Comparison of ENCODE assay signal across 10 cellular contexts in the genomic region with DNA sequence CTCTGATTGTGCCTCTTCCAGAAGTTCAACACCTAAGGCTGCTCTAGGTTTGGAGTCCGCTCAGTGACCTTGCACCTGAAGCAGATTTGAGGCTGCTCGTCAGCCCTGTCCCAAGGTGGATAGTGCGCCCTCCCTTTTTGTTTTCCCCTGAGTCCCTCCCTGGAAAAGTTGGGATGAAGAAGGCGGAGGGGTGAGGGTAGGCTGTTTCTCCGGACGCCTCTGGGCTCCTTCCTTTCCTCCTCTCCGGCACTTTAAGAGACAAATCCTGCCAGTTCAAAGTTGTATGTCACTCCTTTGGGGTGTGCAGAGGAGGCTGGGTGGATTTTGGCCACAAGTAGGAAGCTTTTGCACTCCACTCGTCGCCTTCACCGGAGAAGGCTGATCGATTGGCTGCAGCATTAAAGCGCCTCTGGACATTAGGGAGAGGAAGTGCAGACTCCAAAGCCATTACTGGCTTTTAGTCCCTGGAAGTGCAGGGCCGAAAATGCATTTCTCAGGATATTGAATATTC.
DNase-seq lines count a peak whose midpoint lies in the region; ATAC-seq, FAIRE-seq and TF ChIP-seq lines count a peak whose summit lies in the region.
"Had no signal": no experiment of that assay in that cellular context is flagged by ENCODE, and none has a peak within 500 bp of the region (broad histone marks: within the 10 kb centered on the region; RNA-seq: fewer than 3 reads in every experiment).

No MANE protein-coding gene starts in this region.

- ATAC-seq in pancreas = peak; percentile 12 to 40 (median 26)

- peak overlapping the region; percentile 85 to 99 (median 97) for H3K4me2 ChIP-seq in BLaER1 treated with 17β-estradiol and CSF1 and Interleukin-3, amounts not matched to agents 10 nM and 100 nM
- H3K4me2 ChIP-seq in OCI-LY7 (ENCODE audit: low read length) = no peak overlapping the region

- peaks cover 33 to 49% (median 42%) of the 10 kb centered on the region in 11 experiments for H3K27me3 ChIP-seq in BLaER1 treated with 17β-estradiol and CSF1 and Interleukin-3, amounts not matched to agents 10 nM and 100 nM
- no peaks in the 10 kb centered on the region for H3K27me3 ChIP-seq in ascending aorta
- no peaks in the 10 kb centered on the region for H3K27me3 ChIP-seq in pancreas

- no TSS peak for BruUV-seq in OCI-LY7 (replicated peaks; lab: Mats Ljungman, UMichigan)

- no peak overlapping the region for H2AFZ ChIP-seq in OCI-LY7 (ENCODE audit: low read length)

- 6 to 9% methylated on average over 13 of the region's 13 CpGs for WGBS in pancreas, 2 donors

- H3K9ac ChIP-seq in BLaER1 treated with 17β-estradiol and CSF1 and Interleukin-3, amounts not matched to agents 10 nM and 100 nM = peak overlapping the region in 1 of 11 experiments; percentile 60; a peak in 1 of 22 replicates

- CTCF ChIA-PET in OCI-LY7 (lab: Charles Lee; ENCODE audit: unreplicated experiment) = no interaction called here

- H3K4me3 ChIP-seq in BLaER1 treated with 17β-estradiol and CSF1 and Interleukin-3, amounts not matched to agents 10 nM and 100 nM = peak overlapping the region; percentile 68 to 85 (median 76); a peak in 18 of 20 replicates
- H3K4me3 ChIP-seq in ascending aorta (peak overlapping the region; percentile 88 to 95), pancreas (peak overlapping the region; percentile 53 to 76 (median 67)), OCI-LY7 (ENCODE audit: low read depth, low read length, poor library complexity, severe bottlenecking) (no peak overlapping the region)
- H3K4me3 ChIP-seq: SK-N-MC had no signal

- TF ChIP-seq CTCF in ascending aorta (IDR thresholded peaks at IDR 0.05) (no peak), pancreas (IDR thresholded peaks at IDR 0.05) (no peak), OCI-LY7 (conservative IDR thresholded peaks at IDR 0.05; ENCODE audit: low read length) (no peak)

- no peaks in the 10 kb centered on the region for H3K9me3 ChIP-seq in BLaER1 treated with 17β-estradiol and CSF1 and Interleukin-3, amounts not matched to agents 10 nM and 100 nM (replicated peaks in 1 of 11)
- H3K9me3 ChIP-seq in ascending aorta (no peaks in the 10 kb centered on the region), pancreas (no peaks in the 10 kb centered on the region), OCI-LY7 (ENCODE audit: low read length) (no peaks in the 10 kb centered on the region)

- intact Hi-C loops in ascending aorta (cut with DNase I) (loop anchor here (5.0 to 10.0 kb wide), 6 partner anchors 435 to 1225 kb away; no protein-coding TSS in a partner anchor), pancreas (cut with DNase I) (no loop called here), OCI-LY7 (cut with micrococcal nuclease; ENCODE audit: unreplicated experiment) (no loop called here)

- peaks cover 0 to 12% (median 0%) of the 10 kb centered on the region in 11 experiments; a peak in 4 of 22 replicates for H4K20me1 ChIP-seq in BLaER1 treated with 17β-estradiol and CSF1 and Interleukin-3, amounts not matched to agents 10 nM and 100 nM
- no peaks in the 10 kb centered on the region for H4K20me1 ChIP-seq in OCI-LY7 (ENCODE audit: insufficient read depth, low read length)

- H3K27ac ChIP-seq in BLaER1 treated with 17β-estradiol and CSF1 and Interleukin-3, amounts not matched to agents 10 nM and 100 nM = no peak overlapping the region
- H3K27ac ChIP-seq in ascending aorta = peak overlapping the region; percentile 96 to 99
- H3K27ac ChIP-seq in pancreas = peak overlapping the region; percentile 31 to 91 (median 73)
- no peak overlapping the region for H3K27ac ChIP-seq in OCI-LY7 (ENCODE audit: low read depth, low read length, poor library complexity, severe bottlenecking)
- H3K27ac ChIP-seq: SK-N-MC had no signal

- peaks cover 0 to 12% (median 8%) of the 10 kb centered on the region in 10 experiments; a peak in 14 of 20 replicates for H3K4me1 ChIP-seq in BLaER1 treated with 17β-estradiol and CSF1 and Interleukin-3, amounts not matched to agents 10 nM and 100 nM
- peaks cover 0 to 12% of the 10 kb centered on the region in 2 donors for H3K4me1 ChIP-seq in ascending aorta
- peaks cover 12 to 18% (median 14%) of the 10 kb centered on the region in 3 donors for H3K4me1 ChIP-seq in pancreas
- H3K4me1 ChIP-seq in OCI-LY7 (ENCODE audit: insufficient read depth, low read length, poor library complexity, severe bottlenecking) = no peaks in the 10 kb centered on the region

- POLR2A ChIA-PET in OCI-LY7 (lab: Charles Lee) = no interaction called here

- no peak for FAIRE-seq in pancreas (lab: Jason Lieb, UNC)

- no peaks in the 10 kb centered on the region for H3K9me2 ChIP-seq in OCI-LY7 (ENCODE audit: insufficient read depth, low read length)

- DNase-seq in ascending aorta (ENCODE audit: low spot score in 2 of 2) = peak in 1 of 2 donors; percentile 73
- DNase-seq in hepatic stellate cell (ENCODE audit: low spot score) = peak; percentile 16
- peak in 4 of 6 donors; percentile 20 to 58 (median 26) for DNase-seq in pancreas
- DNase-seq in OCI-LY7 (ENCODE audit: low spot score) = no peak
- no peak for DNase-seq in NCI-H345 (lab: John Stamatoyannopoulos, UW)
- DNase-seq in NCI-H226 = no peak
- DNase-seq in stimulated activated CD4-positive, alpha-beta T cell treated with anti-CD3 and anti-CD28 coated beads, Interleukin-15, amount 100 ng/mL, for 24 hours = no peak
- DNase-seq: DMS153 had no signal

- no peaks in the 10 kb centered on the region for H3K79me2 ChIP-seq in OCI-LY7 (ENCODE audit: insufficient read depth, low read depth, low read length)

- no peaks in the 10 kb centered on the region for H3K36me3 ChIP-seq in BLaER1 treated with 17β-estradiol and CSF1 and Interleukin-3, amounts not matched to agents 10 nM and 100 nM
- H3K36me3 ChIP-seq in ascending aorta (no peaks in the 10 kb centered on the region), pancreas (no peaks in the 10 kb centered on the region), OCI-LY7 (ENCODE audit: insufficient read depth, low read length) (no peaks in the 10 kb centered on the region)

Comparison
In these comparisons a context has a peak if more than half of its experiments do, and no peak if none do; other contexts are left out.
1. H3K27ac ChIP-seq: peak in ascending aorta (2 of 2) and pancreas (4 of 4); none in BLaER1 treated with 17β-estradiol and CSF1 and Interleukin-3, amounts not matched to agents 10 nM and 100 nM (0 of 11) and OCI-LY7 (single experiment).
2. DNase-seq: peak in hepatic stellate cell (single experiment) and pancreas (4 of 6); none in OCI-LY7 (single experiment), NCI-H345 (single experiment), NCI-H226 (single experiment) and stimulated activated CD4-positive, alpha-beta T cell treated with anti-CD3 and anti-CD28 coated beads, Interleukin-15, amount 100 ng/mL, for 24 hours (single experiment).